Comparison of ENCODE assay signal across 1 cellular context in the genomic region with DNA sequence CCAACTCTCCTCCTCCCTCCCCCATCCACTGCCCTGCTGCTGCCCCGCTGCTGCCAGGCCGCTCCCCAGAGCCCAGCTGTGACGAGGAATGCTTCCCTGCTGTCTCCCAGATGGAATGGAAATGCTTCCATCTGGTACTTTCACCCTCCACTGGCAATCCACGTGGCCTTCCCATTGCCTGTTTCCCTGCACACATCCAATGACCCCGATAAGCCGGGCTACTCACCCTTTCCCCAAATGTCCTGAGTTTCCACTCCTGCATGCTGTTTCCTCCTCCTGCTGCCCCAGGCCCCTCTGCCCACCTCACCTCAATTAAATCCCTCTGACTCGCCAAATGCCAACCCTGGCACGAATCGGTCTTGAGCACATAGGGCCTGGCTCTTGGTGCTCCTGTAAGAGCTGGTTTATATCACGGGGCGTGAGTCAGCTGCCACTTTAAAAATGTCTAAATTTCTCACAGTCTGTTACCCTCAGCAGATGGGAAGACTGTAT.
TF ChIP-seq lines count a peak whose summit lies in the region.

No MANE protein-coding gene starts in this region.

TF ChIP-seq in GM23338, 12 proteins besides CTCF, POLR2A, EP300 and RAD21 (continued from another document):
- TF ChIP-seq, protein P1, sequence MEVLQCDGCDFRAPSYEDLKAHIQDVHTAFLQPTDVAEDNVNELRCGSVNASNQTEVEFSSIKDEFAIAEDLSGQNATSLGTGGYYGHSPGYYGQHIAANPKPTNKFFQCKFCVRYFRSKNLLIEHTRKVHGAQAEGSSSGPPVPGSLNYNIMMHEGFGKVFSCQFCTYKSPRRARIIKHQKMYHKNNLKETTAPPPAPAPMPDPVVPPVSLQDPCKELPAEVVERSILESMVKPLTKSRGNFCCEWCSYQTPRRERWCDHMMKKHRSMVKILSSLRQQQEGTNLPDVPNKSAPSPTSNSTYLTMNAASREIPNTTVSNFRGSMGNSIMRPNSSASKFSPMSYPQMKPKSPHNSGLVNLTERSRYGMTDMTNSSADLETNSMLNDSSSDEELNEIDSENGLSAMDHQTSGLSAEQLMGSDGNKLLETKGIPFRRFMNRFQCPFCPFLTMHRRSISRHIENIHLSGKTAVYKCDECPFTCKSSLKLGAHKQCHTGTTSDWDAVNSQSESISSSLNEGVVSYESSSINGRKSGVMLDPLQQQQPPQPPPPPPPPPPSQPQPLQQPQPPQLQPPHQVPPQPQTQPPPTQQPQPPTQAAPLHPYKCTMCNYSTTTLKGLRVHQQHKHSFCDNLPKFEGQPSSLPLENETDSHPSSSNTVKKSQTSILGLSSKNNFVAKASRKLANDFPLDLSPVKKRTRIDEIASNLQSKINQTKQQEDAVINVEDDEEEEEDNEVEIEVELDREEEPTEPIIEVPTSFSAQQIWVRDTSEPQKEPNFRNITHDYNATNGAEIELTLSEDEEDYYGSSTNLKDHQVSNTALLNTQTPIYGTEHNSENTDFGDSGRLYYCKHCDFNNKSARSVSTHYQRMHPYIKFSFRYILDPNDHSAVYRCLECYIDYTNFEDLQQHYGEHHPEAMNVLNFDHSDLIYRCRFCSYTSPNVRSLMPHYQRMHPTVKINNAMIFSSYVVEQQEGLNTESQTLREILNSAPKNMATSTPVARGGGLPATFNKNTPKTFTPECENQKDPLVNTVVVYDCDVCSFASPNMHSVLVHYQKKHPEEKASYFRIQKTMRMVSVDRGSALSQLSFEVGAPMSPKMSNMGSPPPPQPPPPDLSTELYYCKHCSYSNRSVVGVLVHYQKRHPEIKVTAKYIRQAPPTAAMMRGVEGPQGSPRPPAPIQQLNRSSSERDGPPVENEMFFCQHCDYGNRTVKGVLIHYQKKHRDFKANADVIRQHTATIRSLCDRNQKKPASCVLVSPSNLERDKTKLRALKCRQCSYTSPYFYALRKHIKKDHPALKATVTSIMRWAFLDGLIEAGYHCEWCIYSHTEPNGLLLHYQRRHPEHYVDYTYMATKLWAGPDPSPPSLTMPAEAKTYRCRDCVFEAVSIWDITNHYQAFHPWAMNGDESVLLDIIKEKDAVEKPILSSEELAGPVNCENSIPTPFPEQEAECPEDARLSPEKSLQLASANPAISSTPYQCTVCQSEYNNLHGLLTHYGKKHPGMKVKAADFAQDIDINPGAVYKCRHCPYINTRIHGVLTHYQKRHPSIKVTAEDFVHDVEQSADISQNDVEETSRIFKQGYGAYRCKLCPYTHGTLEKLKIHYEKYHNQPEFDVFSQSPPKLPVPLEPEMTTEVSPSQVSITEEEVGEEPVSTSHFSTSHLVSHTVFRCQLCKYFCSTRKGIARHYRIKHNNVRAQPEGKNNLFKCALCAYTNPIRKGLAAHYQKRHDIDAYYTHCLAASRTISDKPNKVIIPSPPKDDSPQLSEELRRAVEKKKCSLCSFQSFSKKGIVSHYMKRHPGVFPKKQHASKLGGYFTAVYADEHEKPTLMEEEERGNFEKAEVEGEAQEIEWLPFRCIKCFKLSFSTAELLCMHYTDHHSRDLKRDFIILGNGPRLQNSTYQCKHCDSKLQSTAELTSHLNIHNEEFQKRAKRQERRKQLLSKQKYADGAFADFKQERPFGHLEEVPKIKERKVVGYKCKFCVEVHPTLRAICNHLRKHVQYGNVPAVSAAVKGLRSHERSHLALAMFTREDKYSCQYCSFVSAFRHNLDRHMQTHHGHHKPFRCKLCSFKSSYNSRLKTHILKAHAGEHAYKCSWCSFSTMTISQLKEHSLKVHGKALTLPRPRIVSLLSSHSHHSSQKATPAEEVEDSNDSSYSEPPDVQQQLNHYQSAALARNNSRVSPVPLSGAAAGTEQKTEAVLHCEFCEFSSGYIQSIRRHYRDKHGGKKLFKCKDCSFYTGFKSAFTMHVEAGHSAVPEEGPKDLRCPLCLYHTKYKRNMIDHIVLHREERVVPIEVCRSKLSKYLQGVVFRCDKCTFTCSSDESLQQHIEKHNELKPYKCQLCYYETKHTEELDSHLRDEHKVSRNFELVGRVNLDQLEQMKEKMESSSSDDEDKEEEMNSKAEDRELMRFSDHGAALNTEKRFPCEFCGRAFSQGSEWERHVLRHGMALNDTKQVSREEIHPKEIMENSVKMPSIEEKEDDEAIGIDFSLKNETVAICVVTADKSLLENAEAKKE (CRISPR knock-in tag; IDR thresholded peaks at IDR 0.05) = no peak
- TF ChIP-seq EZH2 (IDR thresholded peaks at IDR 0.05; ENCODE audit: low read depth, unreplicated experiment) (no peak), EZH2phosphoT487 (IDR thresholded peaks at IDR 0.05; ENCODE audit: unreplicated experiment) (no peak), POLR2AphosphoS5 (IDR thresholded peaks at IDR 0.05; ENCODE audit: low read depth) (no peak), NANOG (IDR thresholded peaks at IDR 0.05; ENCODE audit: borderline replicate concordance) (no peak), STAT1 (IDR thresholded peaks at IDR 0.05; ENCODE audit: unreplicated experiment) (no peak), ZNF331 (CRISPR knock-in tag; IDR thresholded peaks at IDR 0.05; ENCODE audit: low read depth) (no peak), CREB1 (CRISPR knock-in tag; IDR thresholded peaks at IDR 0.05; ENCODE audit: low read depth) (no peak), JUNB (IDR thresholded peaks at IDR 0.05; ENCODE audit: unreplicated experiment) (no peak), ZNF114 (CRISPR knock-in tag; IDR thresholded peaks at IDR 0.05) (no peak)
- TF ChIP-seq, protein P2, sequence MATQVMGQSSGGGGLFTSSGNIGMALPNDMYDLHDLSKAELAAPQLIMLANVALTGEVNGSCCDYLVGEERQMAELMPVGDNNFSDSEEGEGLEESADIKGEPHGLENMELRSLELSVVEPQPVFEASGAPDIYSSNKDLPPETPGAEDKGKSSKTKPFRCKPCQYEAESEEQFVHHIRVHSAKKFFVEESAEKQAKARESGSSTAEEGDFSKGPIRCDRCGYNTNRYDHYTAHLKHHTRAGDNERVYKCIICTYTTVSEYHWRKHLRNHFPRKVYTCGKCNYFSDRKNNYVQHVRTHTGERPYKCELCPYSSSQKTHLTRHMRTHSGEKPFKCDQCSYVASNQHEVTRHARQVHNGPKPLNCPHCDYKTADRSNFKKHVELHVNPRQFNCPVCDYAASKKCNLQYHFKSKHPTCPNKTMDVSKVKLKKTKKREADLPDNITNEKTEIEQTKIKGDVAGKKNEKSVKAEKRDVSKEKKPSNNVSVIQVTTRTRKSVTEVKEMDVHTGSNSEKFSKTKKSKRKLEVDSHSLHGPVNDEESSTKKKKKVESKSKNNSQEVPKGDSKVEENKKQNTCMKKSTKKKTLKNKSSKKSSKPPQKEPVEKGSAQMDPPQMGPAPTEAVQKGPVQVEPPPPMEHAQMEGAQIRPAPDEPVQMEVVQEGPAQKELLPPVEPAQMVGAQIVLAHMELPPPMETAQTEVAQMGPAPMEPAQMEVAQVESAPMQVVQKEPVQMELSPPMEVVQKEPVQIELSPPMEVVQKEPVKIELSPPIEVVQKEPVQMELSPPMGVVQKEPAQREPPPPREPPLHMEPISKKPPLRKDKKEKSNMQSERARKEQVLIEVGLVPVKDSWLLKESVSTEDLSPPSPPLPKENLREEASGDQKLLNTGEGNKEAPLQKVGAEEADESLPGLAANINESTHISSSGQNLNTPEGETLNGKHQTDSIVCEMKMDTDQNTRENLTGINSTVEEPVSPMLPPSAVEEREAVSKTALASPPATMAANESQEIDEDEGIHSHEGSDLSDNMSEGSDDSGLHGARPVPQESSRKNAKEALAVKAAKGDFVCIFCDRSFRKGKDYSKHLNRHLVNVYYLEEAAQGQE (IDR thresholded peaks at IDR 0.05; ENCODE audit: unreplicated experiment) = no peak
